28 cellular contexts compared by ENCODE assay signal in genomic region chr10:103939498-103939897, GRCh38.
"Had no signal": no experiment of that assay in that cellular context is flagged by ENCODE, and none has a peak within 500 bp of the region (broad histone marks: within the 10 kb centered on the region; RNA-seq: fewer than 3 reads in every experiment).

No MANE protein-coding gene starts in this region.

- DNase-seq: hypothalamus; immature natural killer cell; kidney; left colon; left lung; lower lobe of right lung; mammary epithelial cell; mesenchymal stem cell; naive thymus-derived CD8-positive, alpha-beta T cell; nucleus accumbens; pancreas; posterior cingulate gyrus; retina; right cardiac atrium; sigmoid colon; small intestine; spleen; stimulated activated CD4-positive, alpha-beta T cell treated with anti-CD3 and anti-CD28 coated beads, Interleukin-4, amount 100 ng/mL, for 24 hours; stimulated activated naive CD4-positive, alpha-beta T cell; tibial artery; trophoblast cell; upper lobe of right lung; uterus had no signal

- H3K27ac ChIP-seq: left lung, lower lobe of right lung, pancreas, prostate gland, sigmoid colon, spleen, suprapubic skin, thoracic aorta, tibial artery, upper lobe of right lung, uterus had no signal

- H3K9me3 ChIP-seq: left lung, lower lobe of right lung, pancreas, prostate gland, sigmoid colon, spleen, suprapubic skin, thoracic aorta, tibial artery, upper lobe of right lung, uterus had no signal

- H3K27me3 ChIP-seq: left lung, pancreas, sigmoid colon, spleen, suprapubic skin, tibial artery, upper lobe of right lung, uterus had no signal

- ATAC-seq: left colon; left lung; lower lobe of right lung; naive thymus-derived CD8-positive, alpha-beta T cell; pancreas; right cardiac atrium; stimulated activated effector memory CD8-positive, alpha-beta T cell treated with anti-CD3 and anti-CD28 coated beads, Interleukin-12 subunit alpha, Interleukin-12 subunit beta, amount 100 ng/mL, for 72 hours; upper lobe of right lung had no signal

- H3K4me3 ChIP-seq: left lung, lower lobe of right lung, pancreas, prostate gland, sigmoid colon, spleen, suprapubic skin, thoracic aorta, tibial artery, upper lobe of right lung, uterus had no signal

- H3K36me3 ChIP-seq: left lung, lower lobe of right lung, pancreas, prostate gland, sigmoid colon, spleen, suprapubic skin, thoracic aorta, tibial artery, upper lobe of right lung, uterus had no signal

- H3K4me1 ChIP-seq: left lung, lower lobe of right lung, pancreas, prostate gland, sigmoid colon, spleen, tibial artery, upper lobe of right lung, uterus had no signal

- FAIRE-seq: islet of Langerhans, kidney, pancreas, small intestine had no signal
